8 cellular contexts compared by ENCODE assay signal in genomic region chr1:24322636-24323177, GRCh38. TPM values are rescaled to one million over a fixed set of nuclear protein-coding genes. Genes with fewer than 3 reads are reported as not detected.
DNase-seq lines count a peak whose midpoint lies in the region; ATAC-seq and TF ChIP-seq lines count a peak whose summit lies in the region.

No MANE protein-coding gene starts in this region.

- H3K27ac ChIP-seq in SJCRH30 (no peak overlapping the region), gastroesophageal sphincter (peak overlapping the region in 2 of 4 donors; percentile 65 to 80)

- TF ChIP-seq CTCF in GM06990 (IDR thresholded peaks at IDR 0.05; ENCODE audit: insufficient read depth, low read length, poor library complexity, severe bottlenecking) (no peak), gastroesophageal sphincter (IDR thresholded peaks at IDR 0.05) (no peak)

- DNase-seq in GM06990 (ENCODE audit: extremely low read depth, insufficient read length): peak; percentile 13
- no peak for DNase-seq in SJCRH30
- no peak for DNase-seq in sciatic nerve (ENCODE audit: low spot score)
- DNase-seq in HT-29 (ENCODE audit: low spot score): no peak
- DNase-seq in stimulated activated CD4-positive, alpha-beta T cell treated with anti-CD3 and anti-CD28 coated beads, Interleukin-4, amount 100 ng/mL, for 1 hour: no peak

- ATAC-seq in gastroesophageal sphincter (no peak), sciatic nerve (peak; percentile 29), esophagus mucosa (no peak), SK-N-SH treated with all-trans-retinoic acid at 6 μM for 48 hours (no peak)

- H3K27me3 ChIP-seq in GM06990 (replicated peaks; ENCODE audit: control insufficient read depth, insufficient read depth, low read length) (no peaks in the 10 kb centered on the region), SJCRH30 (peaks cover 42% of the 10 kb centered on the region), gastroesophageal sphincter (peaks cover 20% of the 10 kb centered on the region)

- H3K9me3 ChIP-seq in SJCRH30 (replicated peaks) (no peaks in the 10 kb centered on the region), gastroesophageal sphincter (no peaks in the 10 kb centered on the region)

- 0 out of 2 replicates have a peak, but pooled peaks cover 7% of the 10 kb centered on the region for H3K4me1 ChIP-seq in SJCRH30
- H3K4me1 ChIP-seq in gastroesophageal sphincter: peaks cover 0 to 40% (median 10%) of the 10 kb centered on the region in 3 donors

- H3K4me3 ChIP-seq in GM06990 (replicated peaks; ENCODE audit: low read depth, low read length) (peak overlapping the region; percentile 64), SJCRH30 (peak overlapping the region; percentile 6; the same call in 1 of the 2 replicates), gastroesophageal sphincter (peak overlapping the region; percentile 44 to 60)

- no peak for TF ChIP-seq POLR2A in gastroesophageal sphincter (IDR thresholded peaks at IDR 0.05)

- no peaks in the 10 kb centered on the region for H3K36me3 ChIP-seq in GM06990 (ENCODE audit: control insufficient read depth, insufficient read depth, low read length)
- H3K36me3 ChIP-seq in SJCRH30: no peaks in the 10 kb centered on the region
- no peaks in the 10 kb centered on the region for H3K36me3 ChIP-seq in gastroesophageal sphincter

- 54 to 70% methylated on average over 7 to 12 of the region's 19 CpGs for WGBS in gastroesophageal sphincter (ENCODE audit: low coverage in 1 of 2), 2 donors

- no peak for TF ChIP-seq EP300 in gastroesophageal sphincter (IDR thresholded peaks at IDR 0.05)

- intact Hi-C loops in sciatic nerve (cut with DNase I): no loop called here

TF ChIP-seq in SK-N-SH treated with all-trans-retinoic acid at 6 μM for 48 hours, 23 proteins besides CTCF, POLR2A, EP300 and RAD21:
- TF ChIP-seq ISL1 (CRISPR knock-in tag; IDR thresholded peaks at IDR 0.05) (no peak), TSHZ2 (CRISPR knock-in tag; IDR thresholded peaks at IDR 0.05) (no peak), PATZ1 (CRISPR knock-in tag; IDR thresholded peaks at IDR 0.05; ENCODE audit: borderline replicate concordance) (no peak)

RNA-seq across cellular contexts. Expression of gene GRHL3, which starts 3.5 kb away (rescaled TPM):
- not detected in 2 replicates for total RNA-seq in SJCRH30 (2014; rRNA removed; shearing (Covaris generic))
- total RNA-seq in gastroesophageal sphincter (1 to 10 TPM in 1 of 4 donors, under 1 TPM in 2, not detected in 1; 0.13 to 4.9 (median 0.31) TPM), sciatic nerve (not detected), esophagus mucosa (177 TPM)
- 5.5 and 9.0 TPM in 2 replicates for total RNA-seq in HT-29 (2014; rRNA removed; shearing (Covaris generic))

Comparison
In these comparisons a context has a peak if more than half of its experiments do, and no peak if none do; other contexts are left out.
1. H3K4me3 ChIP-seq: peak in every context shown above with its lines; median percentile 64 in GM06990; 52 in gastroesophageal sphincter; 6 in SJCRH30.
2. RNA of gene GRHL3, which starts 3.5 kb away (total RNA-seq): 177 TPM in esophagus mucosa (single experiment); 5.5 to 9.0 TPM in HT-29, 0.13 to 4.9 TPM in gastroesophageal sphincter, not detected in sciatic nerve (single experiment) and not detected in SJCRH30; every median in the first group is over 10 times any median in the second.